8 cellular contexts compared by ENCODE assay signal in genomic region chr2:147845608-147846002, GRCh38. TPM values are rescaled to one million over a fixed set of nuclear protein-coding genes. Genes with fewer than 3 reads are reported as not detected.
A peak's percentile ranks its signal among the peaks of the same experiment; 100 is the strongest.
DNase-seq lines count a peak whose midpoint lies in the region; ATAC-seq and TF ChIP-seq lines count a peak whose summit lies in the region.

No MANE protein-coding gene starts in this region.

- TF ChIP-seq CTCF in BE2C (IDR thresholded peaks at IDR 0.05; ENCODE audit: low read depth, low read length) (no peak), brain (conservative IDR thresholded peaks at IDR 0.05) (no peak), vagina (IDR thresholded peaks at IDR 0.05) (no peak)

- peak overlapping the region; percentile 86 to 98 (median 97) for H3K27ac Mint-ChIP-seq in brain
- H3K27ac Mint-ChIP-seq in memory B cell, result peak overlapping the region; percentile 85

- peak overlapping the region; percentile 63 for H3K9ac ChIP-seq in HUES6 (ENCODE audit: low read length)

- H3K27me3 Mint-ChIP-seq in brain (peaks cover 17% of the 10 kb centered on the region), memory B cell (peaks cover 25% of the 10 kb centered on the region)

- peaks cover 9% of the 10 kb centered on the region for H3K36me3 Mint-ChIP-seq in brain
- H3K36me3 Mint-ChIP-seq in memory B cell, result no peaks in the 10 kb centered on the region

- no peaks in the 10 kb centered on the region for H3K27me3 ChIP-seq in BE2C
- H3K27me3 ChIP-seq in HUES6 (ENCODE audit: control insufficient read depth, insufficient read depth, low read length), result peaks cover 9% of the 10 kb centered on the region
- H3K27me3 ChIP-seq in vagina, result no peaks in the 10 kb centered on the region

- H3K9me3 ChIP-seq in BE2C (no peaks in the 10 kb centered on the region), HUES6 (ENCODE audit: control insufficient read depth, insufficient read depth, low read depth, low read length) (no peaks in the 10 kb centered on the region), vagina (no peaks in the 10 kb centered on the region)

- H3K4me3 Mint-ChIP-seq in brain (peak overlapping the region; percentile 91 to 97 (median 96)), memory B cell (peak overlapping the region; percentile 95)

- H3K4me1 Mint-ChIP-seq in brain (peaks cover 54% of the 10 kb centered on the region), memory B cell (peaks cover 20% of the 10 kb centered on the region)

- H3K4me1 ChIP-seq in BE2C (no peaks in the 10 kb centered on the region), HUES6 (ENCODE audit: control insufficient read depth, insufficient read depth, low read length) (peaks cover 17% of the 10 kb centered on the region), vagina (peaks cover 56% of the 10 kb centered on the region)

- peak overlapping the region; percentile 76 for H3K4me3 ChIP-seq in BE2C (ENCODE audit: low read depth, low read length)
- H3K4me3 ChIP-seq in HUES6 (ENCODE audit: low read depth, low read length), result peak overlapping the region; percentile 89
- H3K4me3 ChIP-seq in vagina, result peak overlapping the region; percentile 72 to 85

- ATAC-seq in memory B cell (ENCODE audit: low read depth) (no peak), HG02973 (IDR thresholded peaks at IDR 0.05; ENCODE audit: unreplicated experiment) (no peak)

- H3K36me3 ChIP-seq in BE2C, result no peaks in the 10 kb centered on the region
- no peaks in the 10 kb centered on the region for H3K36me3 ChIP-seq in HUES6 (ENCODE audit: control insufficient read depth, insufficient read depth, low read length)
- H3K36me3 ChIP-seq in vagina, result no peaks in the 10 kb centered on the region

- intact Hi-C loops in vagina (cut with DNase I), result no loop called here

- H3K9me3 Mint-ChIP-seq in brain, result peaks cover 0 to 4% (median 0%) of the 10 kb centered on the region in 5 experiments
- H3K9me3 Mint-ChIP-seq in memory B cell, result no peaks in the 10 kb centered on the region

- H3K27ac ChIP-seq in HUES6 (ENCODE audit: low read depth, low read length) (no peak overlapping the region), vagina (peak overlapping the region; percentile 99)

- DNase-seq in BE2C (no peak), memory B cell (ENCODE audit: low spot score in 2 of 2) (no peak), vagina (ENCODE audit: extremely low spot score in 2 of 2) (no peak), activated gamma-delta T cell (lab: John Stamatoyannopoulos, UW) (no peak)
- DNase-seq in activated CD4-positive, CD25-positive, alpha-beta regulatory T cell treated with anti-CD3 and anti-CD28 coated beads, Interleukin-2, amount 50 U/mL, for 72 hours, result no peak

- no peak for TF ChIP-seq POLR2A in vagina (IDR thresholded peaks at IDR 0.05)

RNA-seq across cellular contexts. Expression of gene ACVR2A, which starts 0.8 kb away (rescaled TPM):
- polyA plus RNA-seq in BE2C (2012; ENCODE audit: insufficient read depth, insufficient read length, low read depth), result 3.2 TPM
- polyA plus RNA-seq in brain (ENCODE audit: insufficient read depth, low read depth, low replicate concordance), result 3.5 TPM
- 29.7 TPM for total RNA-seq in vagina
